ENCODE assay signal across 8 cellular contexts in genomic region chr4:83535945-83536648, GRCh38. TPM values are rescaled to one million over a fixed set of nuclear protein-coding genes. Genes with fewer than 3 reads are reported as not detected.
DNase-seq lines count a peak whose midpoint lies in the region; ATAC-seq lines count a peak whose summit lies in the region.

Gene GPAT3 (plus strand): TSS chr4:83536108. CDS start chr4:83536623, 515 bp downstream.

- DNase-seq in DMS 273 (lab: John Stamatoyannopoulos, UW; ENCODE audit: unreplicated experiment) (peak; percentile 65), DMS 273 treated with DMSO at 0.1 percent for 48 hours (lab: John Stamatoyannopoulos, UW) (no peak), NCI-H1930 (lab: John Stamatoyannopoulos, UW) (peak; percentile 44 to 56), left lobe of liver (ENCODE audit: low spot score) (peak; percentile 97)
- peak; percentile 78 for DNase-seq in activated CD4-positive, alpha-beta T cell treated with anti-CD3 and anti-CD28 coated beads for 48 hours
- peak; percentile 70 for DNase-seq in stimulated activated CD4-positive, alpha-beta T cell treated with anti-CD3 and anti-CD28 coated beads, Interleukin-4, amount 100 ng/mL, for 1 hour

- H3K27ac ChIP-seq in cingulate gyrus (ENCODE audit: low read depth, low read length): peak within 1 kb of the TSS; percentile 19

- ATAC-seq in HG02588 (IDR thresholded peaks at IDR 0.05; ENCODE audit: unreplicated experiment) (peak; percentile 68), left lobe of liver (peak; percentile 88)

RNA-seq across cellular contexts. Expression of gene GPAT3, which starts in this region (rescaled TPM):
- 9.0 TPM for total RNA-seq in left lobe of liver
